In genomic region chr6:37061157-37061804, GRCh38 we compare ENCODE assay signal across 1 cellular context.
TF ChIP-seq lines count a peak whose summit lies in the region.

No MANE protein-coding gene starts in this region.

TF ChIP-seq in HepG2, 621 proteins besides CTCF, POLR2A, EP300 and RAD21 (continued from another document):
- TF ChIP-seq ZNF639 (CRISPR knock-in tag; conservative IDR thresholded peaks at IDR 0.05) (no peak), NKX3-1 (CRISPR knock-in tag; IDR thresholded peaks at IDR 0.05) (no peak), ZNF609 (CRISPR knock-in tag; IDR thresholded peaks at IDR 0.05; ENCODE audit: borderline replicate concordance) (no peak), TP53 (CRISPR knock-in tag; conservative IDR thresholded peaks at IDR 0.05) (no peak), ELF3 (CRISPR knock-in tag; IDR thresholded peaks at IDR 0.05) (no peak), TOPORS (CRISPR knock-in tag; IDR thresholded peaks at IDR 0.05) (no peak), BRF2 (CRISPR knock-in tag; IDR thresholded peaks at IDR 0.05) (no peak), CSRNP2 (CRISPR knock-in tag; conservative IDR thresholded peaks at IDR 0.05; ENCODE audit: low read depth) (no peak), TFDP2 (CRISPR knock-in tag; IDR thresholded peaks at IDR 0.05) (no peak)
